In the genomic region with DNA sequence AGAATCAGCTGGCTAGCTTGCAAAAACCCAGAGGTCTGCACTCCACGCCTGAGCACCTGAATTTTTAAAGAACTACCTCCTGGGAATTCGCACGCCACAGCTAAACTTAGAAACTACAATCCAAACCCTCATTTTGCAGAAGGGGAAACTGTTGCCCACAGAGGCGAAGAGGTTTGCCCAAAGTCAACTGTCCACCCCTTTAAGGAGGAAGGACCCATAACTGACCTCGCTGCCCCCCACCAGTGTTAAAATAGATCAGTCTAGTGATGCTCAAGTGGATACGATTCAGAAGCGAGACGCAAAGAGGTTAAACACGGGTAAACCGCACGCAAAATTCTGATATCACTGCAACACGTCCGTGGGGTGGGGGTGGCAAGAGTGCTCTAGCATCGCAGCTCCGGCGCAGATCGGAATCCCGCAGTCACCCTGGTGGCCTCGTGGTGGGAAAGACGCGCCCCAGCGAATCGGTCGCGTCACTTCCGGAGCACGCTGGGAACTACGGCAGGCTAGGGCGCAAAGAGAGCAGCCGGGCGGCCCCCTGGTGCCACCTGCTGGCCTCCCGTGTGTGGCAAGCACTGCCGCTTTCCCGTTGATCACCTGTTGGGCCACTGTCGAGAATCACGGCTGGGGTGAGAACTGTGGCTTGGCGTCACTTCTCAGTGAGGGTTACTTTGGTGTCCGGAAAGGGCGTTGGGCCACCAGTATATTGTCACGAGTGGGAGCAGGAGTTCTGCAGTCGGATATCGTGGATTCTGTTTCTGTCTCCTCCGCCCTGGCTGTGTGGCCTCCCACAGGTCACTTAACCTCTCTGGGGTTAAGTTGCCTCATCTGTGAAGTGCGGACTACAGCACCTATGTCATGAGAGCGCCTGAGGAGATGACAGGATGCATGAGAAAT, we compare ENCODE assay signal across 8 cellular contexts. TPM values are rescaled to one million over a fixed set of nuclear protein-coding genes. Genes with fewer than 3 reads are reported as not detected.
DNase-seq lines count a peak whose midpoint lies in the region; ATAC-seq and TF ChIP-seq lines count a peak whose summit lies in the region.

Gene ALKBH2 (minus strand): TSS at position 451 of the 897 bp plus-strand sequence. CDS start 686 bp downstream, outside the sequence.

- POLR2A ChIA-PET in naive thymus-derived CD8-positive, alpha-beta T cell (lab: Charles Lee) = interaction anchor here (0.5 to 2.0 kb wide), 4 partner anchors 41 to 1999 kb away, joined by 3 to 8 read pairs (median 4); partner anchors contain the start of gene USP30

- no peaks in the 10 kb centered on the region for H3K9me3 ChIP-seq in DOHH2 (ENCODE audit: control insufficient read depth, insufficient read depth, low read length)

- H4K20me1 ChIP-seq in DOHH2 (ENCODE audit: control insufficient read depth, insufficient read depth, low read depth, low read length) = peaks cover 1% of the 10 kb centered on the region; the same call in 1 of the 2 replicates

- peaks cover 44% of the 10 kb centered on the region for H3K79me2 ChIP-seq in DOHH2 (ENCODE audit: control insufficient read depth, low read length)

- H3K36me3 Mint-ChIP-seq in activated T-helper 1 cell treated with anti-CD3 and anti-CD28 coated beads, Interleukin-12 subunit alpha, Interleukin-12 subunit beta, Interleukin-2, Interleukin-4 antibody, amounts not matched to agents 30 ng/mL and 10 ng/mL and 1 ng/mL, durations not matched to agents 14 hours and 24 hours and 36 hours (ENCODE audit: low read depth) = peaks cover 17% of the 10 kb centered on the region
- peaks cover 0 to 23% (median 0%) of the 10 kb centered on the region in 3 donors for H3K36me3 Mint-ChIP-seq in naive thymus-derived CD8-positive, alpha-beta T cell

- peaks cover 7% of the 10 kb centered on the region; the same call in 1 of the 2 replicates for H3F3A ChIP-seq in DOHH2 (ENCODE audit: control insufficient read depth, insufficient read depth)

- no peaks in the 10 kb centered on the region for H3K9me2 ChIP-seq in DOHH2 (replicated peaks; ENCODE audit: control insufficient read depth, low read length)

- TF ChIP-seq CTCF in DOHH2 (IDR thresholded peaks at IDR 0.05; ENCODE audit: low read depth, low read length, poor library complexity, severe bottlenecking) = peak; percentile 91

- H3K36me3 ChIP-seq in DOHH2 (ENCODE audit: control insufficient read depth, low read length) = peaks cover 43% of the 10 kb centered on the region

- H3K4me2 ChIP-seq in DOHH2 (ENCODE audit: low read length) = peak within 1 kb of the TSS; percentile 99

- peaks cover 22% of the 10 kb centered on the region for H3K4me1 Mint-ChIP-seq in activated T-helper 1 cell treated with anti-CD3 and anti-CD28 coated beads, Interleukin-12 subunit alpha, Interleukin-12 subunit beta, Interleukin-2, Interleukin-4 antibody, amounts not matched to agents 30 ng/mL and 10 ng/mL and 1 ng/mL, durations not matched to agents 14 hours and 24 hours and 36 hours (ENCODE audit: low read depth)
- H3K4me1 Mint-ChIP-seq in naive thymus-derived CD8-positive, alpha-beta T cell = peaks cover 12 to 42% (median 34%) of the 10 kb centered on the region in 4 donors

- H3K4me1 ChIP-seq in DOHH2 (ENCODE audit: control insufficient read depth, low read length) = peaks cover 44% of the 10 kb centered on the region

- peak; percentile 66 for ATAC-seq in GM21786 (IDR thresholded peaks at IDR 0.05; ENCODE audit: unreplicated experiment)
- ATAC-seq in naive thymus-derived CD8-positive, alpha-beta T cell = peak; percentile 78 to 83

- peak within 1 kb of the TSS; percentile 89 for H3K4me3 Mint-ChIP-seq in activated T-helper 1 cell treated with anti-CD3 and anti-CD28 coated beads, Interleukin-12 subunit alpha, Interleukin-12 subunit beta, Interleukin-2, Interleukin-4 antibody, amounts not matched to agents 30 ng/mL and 10 ng/mL and 1 ng/mL, durations not matched to agents 14 hours and 24 hours and 36 hours
- peak within 1 kb of the TSS; percentile 84 to 93 (median 88) for H3K4me3 Mint-ChIP-seq in naive thymus-derived CD8-positive, alpha-beta T cell

- H3K27ac Mint-ChIP-seq in activated T-helper 1 cell treated with anti-CD3 and anti-CD28 coated beads, Interleukin-12 subunit alpha, Interleukin-12 subunit beta, Interleukin-2, Interleukin-4 antibody, amounts not matched to agents 30 ng/mL and 10 ng/mL and 1 ng/mL, durations not matched to agents 14 hours and 24 hours and 36 hours = peak within 1 kb of the TSS; percentile 84
- peak within 1 kb of the TSS; percentile 88 to 97 (median 94) for H3K27ac Mint-ChIP-seq in naive thymus-derived CD8-positive, alpha-beta T cell

- H3K27me3 ChIP-seq in DOHH2 (ENCODE audit: control insufficient read depth, low read length) = no peaks in the 10 kb centered on the region

- intact Hi-C loops in activated T-helper 1 cell treated with anti-CD3 and anti-CD28 coated beads, Interleukin-12 subunit alpha, Interleukin-12 subunit beta, Interleukin-2, Interleukin-4 antibody, amounts not matched to agents 30 ng/mL and 10 ng/mL and 1 ng/mL, durations not matched to agents 14 hours and 24 hours and 36 hours (cut with micrococcal nuclease) = loop anchor here (1.0 to 2.0 kb wide), 16 partner anchors 18 to 1408 kb away; partner anchors contain the start of genes CORO1C, FICD, KCTD10 and MMAB

- peak; percentile 88 to 93 for DNase-seq in Kasumi-1 (lab: John Stamatoyannopoulos, UW)
- DNase-seq in RKO (ENCODE audit: low spot score) = peak; percentile 93
- peak; percentile 92 for DNase-seq in activated T-helper 1 cell treated with anti-CD3 and anti-CD28 coated beads, Interleukin-12 subunit alpha, Interleukin-12 subunit beta, Interleukin-2, Interleukin-4 antibody, amounts not matched to agents 30 ng/mL and 10 ng/mL and 1 ng/mL, durations not matched to agents 14 hours and 24 hours and 36 hours (ENCODE audit: low spot score)
- DNase-seq in fibroblast of gingiva (ENCODE audit: low read depth) = peak; percentile 87
- DNase-seq in naive thymus-derived CD8-positive, alpha-beta T cell = peak; percentile 89 to 97 (median 94)
- DNase-seq in stimulated activated naive CD4-positive, alpha-beta T cell (lab: John Stamatoyannopoulos, UW) = peak; percentile 88 to 94 (median 92)

- peak within 1 kb of the TSS; percentile 55 for H3K27ac ChIP-seq in DOHH2 (ENCODE audit: low read depth, low read length)

- no peaks in the 10 kb centered on the region for H3K27me3 Mint-ChIP-seq in activated T-helper 1 cell treated with anti-CD3 and anti-CD28 coated beads, Interleukin-12 subunit alpha, Interleukin-12 subunit beta, Interleukin-2, Interleukin-4 antibody, amounts not matched to agents 30 ng/mL and 10 ng/mL and 1 ng/mL, durations not matched to agents 14 hours and 24 hours and 36 hours (ENCODE audit: insufficient read depth)
- no peaks in the 10 kb centered on the region for H3K27me3 Mint-ChIP-seq in naive thymus-derived CD8-positive, alpha-beta T cell

- H3K9me3 Mint-ChIP-seq in activated T-helper 1 cell treated with anti-CD3 and anti-CD28 coated beads, Interleukin-12 subunit alpha, Interleukin-12 subunit beta, Interleukin-2, Interleukin-4 antibody, amounts not matched to agents 30 ng/mL and 10 ng/mL and 1 ng/mL, durations not matched to agents 14 hours and 24 hours and 36 hours = no peaks in the 10 kb centered on the region
- no peaks in the 10 kb centered on the region for H3K9me3 Mint-ChIP-seq in naive thymus-derived CD8-positive, alpha-beta T cell

- H3K4me3 ChIP-seq in DOHH2 (ENCODE audit: low read length) = peak within 1 kb of the TSS; percentile 80

RNA-seq across cellular contexts. Expression of gene ALKBH2, which starts in this region (rescaled TPM):
- 43.6 and 47.4 TPM in 2 replicates for total RNA-seq in activated T-helper 1 cell treated with anti-CD3 and anti-CD28 coated beads, Interleukin-12 subunit alpha, Interleukin-12 subunit beta, Interleukin-2, Interleukin-4 antibody, amounts not matched to agents 30 ng/mL and 10 ng/mL and 1 ng/mL, durations not matched to agents 14 hours and 24 hours and 36 hours
- total RNA-seq in naive thymus-derived CD8-positive, alpha-beta T cell = 10 to 100 TPM; 20.8 to 23.2 TPM
- polyA plus RNA-seq in naive thymus-derived CD8-positive, alpha-beta T cell = 10 to 100 TPM; 11.5 to 22.5 (median 19.1) TPM

Comparison
In these comparisons a context has a peak if more than half of its experiments do, and no peak if none do; other contexts are left out.
1. Peak in every context shown above with its lines: DNase-seq, ATAC-seq, H3K4me3 ChIP-seq and H3K27ac ChIP-seq.